In genomic region chr13:26785845-26786630, GRCh38 we compare ENCODE assay signal across 8 cellular contexts. TPM values are rescaled to one million over a fixed set of nuclear protein-coding genes. Genes with fewer than 3 reads are reported as not detected.
DNase-seq lines count a peak whose midpoint lies in the region; ATAC-seq and TF ChIP-seq lines count a peak whose summit lies in the region.

No MANE protein-coding gene starts in this region.

- intact Hi-C loops in sciatic nerve (cut with DNase I), result loop anchor here (5.0 kb wide), 1 partner anchor 641 kb away; no protein-coding TSS in a partner anchor

- H3K4me1 ChIP-seq in ectodermal cell (ENCODE audit: control insufficient read depth, insufficient read depth, low read length), result peaks cover 9% of the 10 kb centered on the region

- no peak overlapping the region for H3K4me3 Mint-ChIP-seq in type B pancreatic cell

- H3K27me3 ChIP-seq in ectodermal cell (ENCODE audit: control insufficient read depth, insufficient read depth, low read length, poor library complexity, severe bottlenecking), result no peaks in the 10 kb centered on the region

- DNase-seq in COLO668 (lab: John Stamatoyannopoulos, UW; ENCODE audit: unreplicated experiment) (peak; percentile 65), T-helper 2 cell (peak in 3 of 5 experiments; percentile 23 to 63 (median 52)), sciatic nerve (ENCODE audit: low spot score) (no peak), type B pancreatic cell (ENCODE audit: extremely low spot score, unreplicated experiment) (no peak), mesenteric fat pad (ENCODE audit: low spot score) (no peak)

- peaks cover 2% of the 10 kb centered on the region for H3K9me3 ChIP-seq in ectodermal cell (ENCODE audit: control insufficient read depth, low read length)

- peaks cover 5% of the 10 kb centered on the region for H3K9me3 Mint-ChIP-seq in type B pancreatic cell

- H3K27ac Mint-ChIP-seq in type B pancreatic cell, result no peak overlapping the region

- no peak overlapping the region for H3K27ac ChIP-seq in ectodermal cell (ENCODE audit: insufficient read depth, low read depth, low read length, poor library complexity, severe bottlenecking)

- H3K4me1 Mint-ChIP-seq in type B pancreatic cell (ENCODE audit: unreplicated experiment), result no peaks in the 10 kb centered on the region

- WGBS in ectodermal cell, 2 experiments, result 34 to 36% methylated on average over 17 of the region's 17 CpGs

- H3K36me3 Mint-ChIP-seq in type B pancreatic cell, result no peaks in the 10 kb centered on the region

- TF ChIP-seq CTCF in type B pancreatic cell (conservative IDR thresholded peaks at IDR 0.05), result no peak

- no peaks in the 10 kb centered on the region for H3K36me3 ChIP-seq in ectodermal cell (ENCODE audit: control insufficient read depth, insufficient read depth, low read length)

- peak overlapping the region; percentile 14 for H3K4me3 ChIP-seq in ectodermal cell (ENCODE audit: insufficient read depth, low read depth, low read length)

- ATAC-seq in HG03432 (IDR thresholded peaks at IDR 0.05; ENCODE audit: unreplicated experiment), result peak; percentile 55
- ATAC-seq in sciatic nerve, result peak; percentile 50
- no peak for ATAC-seq in HG03139 (IDR thresholded peaks at IDR 0.05; ENCODE audit: unreplicated experiment)

- peaks cover 71% of the 10 kb centered on the region for H3K27me3 Mint-ChIP-seq in type B pancreatic cell

RNA-seq across cellular contexts. Expression of gene GPR12, which starts 25.5 kb away (rescaled TPM):
- polyA plus RNA-seq in ectodermal cell (2013, experiment 1 of 4), result not detected
- 0.16 TPM for polyA plus RNA-seq in ectodermal cell (2013, experiment 2 of 4)
- polyA plus RNA-seq in ectodermal cell (2013, experiment 3 of 4), result 0.05 TPM
- 0.08 TPM for polyA plus RNA-seq in ectodermal cell (2013, experiment 4 of 4)
- total RNA-seq in sciatic nerve (0.53 TPM), type B pancreatic cell (ENCODE audit: low replicate concordance) (0.12 and 0.14 TPM in 2 replicates), mesenteric fat pad (not detected)

Comparison
In these comparisons a context has a peak if more than half of its experiments do, and no peak if none do; other contexts are left out.
1. DNase-seq: peak in COLO668 (single experiment) and T-helper 2 cell (3 of 5); none in sciatic nerve (single experiment), type B pancreatic cell (single experiment) and mesenteric fat pad (single experiment).